20 cellular contexts compared by ENCODE assay signal in the genomic region with DNA sequence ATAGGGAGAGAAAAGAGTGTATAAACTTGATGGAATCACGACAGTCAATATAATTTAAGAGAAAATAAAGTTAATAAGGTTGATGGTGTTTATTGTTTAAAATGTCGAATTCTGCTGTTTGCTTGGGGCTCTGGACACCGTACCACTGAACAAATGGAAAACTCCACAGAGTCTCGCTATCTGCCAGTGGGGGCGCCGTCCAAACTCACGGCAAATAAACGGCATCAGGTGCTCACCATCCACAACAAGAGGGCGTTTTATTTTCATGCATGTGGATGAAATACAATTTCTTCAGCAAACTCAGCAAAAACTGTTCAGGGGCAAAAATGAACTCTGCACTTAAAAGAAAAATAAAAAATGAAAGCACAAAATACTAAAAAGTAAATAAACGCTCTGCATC. TPM values are rescaled to one million over a fixed set of nuclear protein-coding genes. Genes with fewer than 3 reads are reported as not detected.
DNase-seq lines count a peak whose midpoint lies in the region; ATAC-seq and TF ChIP-seq lines count a peak whose summit lies in the region.
"Had no signal": no experiment of that assay in that cellular context is flagged by ENCODE, and none has a peak within 500 bp of the region (broad histone marks: within the 10 kb centered on the region; RNA-seq: fewer than 3 reads in every experiment).

No MANE protein-coding gene starts in this region.

- no peaks in the 10 kb centered on the region for H3F3A ChIP-seq in SK-N-SH (replicated peaks; ENCODE audit: insufficient read depth)

- H3K36me3 ChIP-seq in BE2C, result no peaks in the 10 kb centered on the region
- no peaks in the 10 kb centered on the region for H3K36me3 ChIP-seq in SK-N-SH (replicated peaks in 1 of 2; ENCODE audit: control insufficient read depth in 1 of 2, insufficient read depth in 2 of 2, low read length in 1 of 2)
- H3K36me3 ChIP-seq: BLaER1, pancreas had no signal

- no peaks in the 10 kb centered on the region for H3K9me3 ChIP-seq in BE2C
- no peaks in the 10 kb centered on the region for H3K9me3 ChIP-seq in SK-N-SH
- H3K9me3 ChIP-seq: mucosa of descending colon, pancreas had no signal

- ATAC-seq in left lobe of liver, result no peak
- no peak for ATAC-seq in left colon
- no peak for ATAC-seq in Right ventricle myocardium superior (ENCODE audit: poor library complexity)
- ATAC-seq in HG03108 (IDR thresholded peaks at IDR 0.05; ENCODE audit: unreplicated experiment), result no peak
- ATAC-seq: mucosa of descending colon, pancreas, Right ventricle myocardium inferior had no signal

- CTCF ChIA-PET in SK-N-SH (lab: Yijun Ruan, JAX), result interaction anchor here (1.9 kb wide), 1 partner anchor 11 kb away, joined by 4 read pairs; no protein-coding TSS in a partner anchor

- intact Hi-C loops in left colon (cut with DNase I, micrococcal nuclease), result no loop called here
- intact Hi-C loops in Right ventricle myocardium superior (cut with DNase I), result no loop called here

- no peak overlapping the region for H2AFZ ChIP-seq in SK-N-SH (ENCODE audit: low read depth)

- WGBS in SK-N-SH (ENCODE audit: low lambda C conversion rate), result 3% methylated on average over 10 of the region's 10 CpGs

- no peak for TF ChIP-seq RAD21 in SK-N-SH (IDR thresholded peaks at IDR 0.05; ENCODE audit: low read length)

- H3K27ac ChIP-seq in SK-N-SH (ENCODE audit: low read depth in 2 of 2, low read length in 1 of 2), result no peak overlapping the region
- H3K27ac ChIP-seq: BLaER1, pancreas had no signal

- H3K4me3 ChIP-seq in BE2C (ENCODE audit: low read depth, low read length) (no peak overlapping the region), SK-N-SH (ENCODE audit: low read depth in 2 of 2, low read length in 1 of 2) (no peak overlapping the region)
- H3K4me3 ChIP-seq: BLaER1, mucosa of descending colon, pancreas, smooth muscle cell had no signal

- POLR2A ChIA-PET in SK-N-SH (lab: Yijun Ruan, JAX), result no interaction called here

- peaks cover 5% of the 10 kb centered on the region for H3K27me3 ChIP-seq in BE2C
- peaks cover 38% of the 10 kb centered on the region; the same call in 1 of the 2 replicates for H3K27me3 ChIP-seq in SK-N-SH (ENCODE audit: insufficient read depth)

- no peak overlapping the region for H3K27ac Mint-ChIP-seq in endothelial cell (ENCODE audit: unreplicated experiment)
- H3K27ac Mint-ChIP-seq: activated naive CD8-positive, alpha-beta T cell treated with anti-CD3 and anti-CD28 coated beads, Interleukin-2, amount 10 ng/mL, durations not matched to agents 7 days and 5 days had no signal

- DNase-seq in BE2C (no peak), HuH-7 (ENCODE audit: low spot score) (peak; percentile 20), SK-N-SH (no peak), left lobe of liver (ENCODE audit: low spot score) (peak; percentile 44), left colon (no peak), Right ventricle myocardium superior (no peak), endothelial cell (ENCODE audit: low spot score) (no peak)
- DNase-seq: activated CD4-positive, alpha-beta T cell treated with anti-CD3 and anti-CD28 coated beads for 4 hours; activated naive CD8-positive, alpha-beta T cell treated with anti-CD3 and anti-CD28 coated beads, Interleukin-2, amount 10 ng/mL, durations not matched to agents 7 days and 5 days; central memory CD4-positive, alpha-beta T cell; mucosa of descending colon; NCI-H146; stimulated activated naive CD4-positive, alpha-beta T cell treated with Interleukin-2 at 50 U/mL for 16 hours had no signal

- no peak for TF ChIP-seq EP300 in SK-N-SH (IDR thresholded peaks at IDR 0.05; ENCODE audit: borderline replicate concordance in 1 of 2, low read depth in 1 of 2, low read length in 1 of 2)

- no peaks in the 10 kb centered on the region for H3K9me3 Mint-ChIP-seq in endothelial cell (ENCODE audit: unreplicated experiment)

- no peaks in the 10 kb centered on the region for H3K36me3 Mint-ChIP-seq in endothelial cell (ENCODE audit: low read depth, unreplicated experiment)
- H3K36me3 Mint-ChIP-seq: activated naive CD8-positive, alpha-beta T cell treated with anti-CD3 and anti-CD28 coated beads, Interleukin-2, amount 10 ng/mL, durations not matched to agents 7 days and 5 days had no signal

- H3K4me1 Mint-ChIP-seq in endothelial cell (ENCODE audit: unreplicated experiment), result no peaks in the 10 kb centered on the region
- H3K4me1 Mint-ChIP-seq: activated naive CD8-positive, alpha-beta T cell treated with anti-CD3 and anti-CD28 coated beads, Interleukin-2, amount 10 ng/mL, durations not matched to agents 7 days and 5 days had no signal

- H3K9me2 ChIP-seq in SK-N-SH, result no peaks in the 10 kb centered on the region

- no peak overlapping the region for H3K4me3 Mint-ChIP-seq in endothelial cell (ENCODE audit: unreplicated experiment)
- H3K4me3 Mint-ChIP-seq: activated naive CD8-positive, alpha-beta T cell treated with anti-CD3 and anti-CD28 coated beads, Interleukin-2, amount 10 ng/mL, durations not matched to agents 7 days and 5 days had no signal

- no peak overlapping the region for H3K9ac ChIP-seq in SK-N-SH
- H3K9ac ChIP-seq: BLaER1 had no signal

- peaks cover 3% of the 10 kb centered on the region for H3K27me3 Mint-ChIP-seq in endothelial cell (ENCODE audit: unreplicated experiment)

- H3K4me2 ChIP-seq in SK-N-SH, result no peak overlapping the region
- H3K4me2 ChIP-seq: BLaER1, smooth muscle cell had no signal

- H3K4me1 ChIP-seq in BE2C, result no peaks in the 10 kb centered on the region
- H3K4me1 ChIP-seq in SK-N-SH (ENCODE audit: control insufficient read depth in 1 of 2, insufficient read depth in 2 of 2, low read depth in 1 of 2, low read length in 1 of 2), result no peaks in the 10 kb centered on the region
- H3K4me1 ChIP-seq: BLaER1, pancreas had no signal

- no peaks in the 10 kb centered on the region for H3K79me2 ChIP-seq in SK-N-SH (ENCODE audit: insufficient read depth)

- peak; percentile 45 for TF ChIP-seq CTCF in BE2C (IDR thresholded peaks at IDR 0.05; ENCODE audit: low read depth, low read length)
- peak; percentile 34; the same call in 1 of the 2 replicates for TF ChIP-seq CTCF in SK-N-SH (IDR thresholded peaks at IDR 0.05)
- TF ChIP-seq CTCF in endothelial cell (IDR thresholded peaks at IDR 0.05; ENCODE audit: unreplicated experiment), result no peak

- no peaks in the 10 kb centered on the region for H4K20me1 ChIP-seq in SK-N-SH (ENCODE audit: insufficient read depth)
- H4K20me1 ChIP-seq: BLaER1 had no signal

TF ChIP-seq in SK-N-SH, 30 proteins besides CTCF, POLR2A, EP300 and RAD21:
- no peak for TF ChIP-seq NRF1 (IDR thresholded peaks at IDR 0.05; ENCODE audit: low read depth, low read length)
- no peak for TF ChIP-seq EZH2phosphoT487 (IDR thresholded peaks at IDR 0.05; ENCODE audit: borderline replicate concordance, low read depth)
- no peak for TF ChIP-seq NFIC (IDR thresholded peaks at IDR 0.05; ENCODE audit: borderline replicate concordance)
- TF ChIP-seq YY1 (IDR thresholded peaks at IDR 0.05; ENCODE audit: low read depth), result no peak
- TF ChIP-seq, protein P1, sequence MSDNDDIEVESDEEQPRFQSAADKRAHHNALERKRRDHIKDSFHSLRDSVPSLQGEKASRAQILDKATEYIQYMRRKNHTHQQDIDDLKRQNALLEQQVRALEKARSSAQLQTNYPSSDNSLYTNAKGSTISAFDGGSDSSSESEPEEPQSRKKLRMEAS (IDR thresholded peaks at IDR 0.05; ENCODE audit: low read depth), result no peak
- TF ChIP-seq ELF1 (IDR thresholded peaks at IDR 0.05), result no peak
- TF ChIP-seq, protein P2, sequence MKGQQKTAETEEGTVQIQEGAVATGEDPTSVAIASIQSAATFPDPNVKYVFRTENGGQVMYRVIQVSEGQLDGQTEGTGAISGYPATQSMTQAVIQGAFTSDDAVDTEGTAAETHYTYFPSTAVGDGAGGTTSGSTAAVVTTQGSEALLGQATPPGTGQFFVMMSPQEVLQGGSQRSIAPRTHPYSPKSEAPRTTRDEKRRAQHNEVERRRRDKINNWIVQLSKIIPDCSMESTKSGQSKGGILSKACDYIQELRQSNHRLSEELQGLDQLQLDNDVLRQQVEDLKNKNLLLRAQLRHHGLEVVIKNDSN (IDR thresholded peaks at IDR 0.05; ENCODE audit: borderline replicate concordance, low read depth), result no peak
- TF ChIP-seq RCOR1 (IDR thresholded peaks at IDR 0.05; ENCODE audit: low read length), result no peak
- no peak for TF ChIP-seq SIN3A (IDR thresholded peaks at IDR 0.05; ENCODE audit: borderline replicate concordance, low read depth, low read length)
- TF ChIP-seq CHD2 (IDR thresholded peaks at IDR 0.05; ENCODE audit: low read length, partially characterized antibody), result no peak
- TF ChIP-seq RXRA (IDR thresholded peaks at IDR 0.05; ENCODE audit: borderline replicate concordance, low read depth), result no peak
- no peak for TF ChIP-seq FOXM1 (IDR thresholded peaks at IDR 0.05; ENCODE audit: low read depth)
- TF ChIP-seq MEF2A (IDR thresholded peaks at IDR 0.05; ENCODE audit: borderline replicate concordance, low read depth), result no peak
- no peak for TF ChIP-seq TCF12 (IDR thresholded peaks at IDR 0.05)

RNA-seq across cellular contexts. Expression of a gene that starts 46.6 kb away (rescaled TPM):
- not detected for polyA plus RNA-seq in BE2C (2012; ENCODE audit: insufficient read depth, insufficient read length, low read depth)
- polyA plus RNA-seq in SK-N-SH (2012; rRNA removed), result not detected in 2 replicates
- polyA plus RNA-seq in SK-N-SH (2012; cell fraction: cytosol; rRNA removed), result not detected in 2 replicates
- polyA plus RNA-seq in SK-N-SH (2012; cell fraction: nucleus; rRNA removed), result not detected in 2 replicates
- total RNA-seq in left lobe of liver (not detected), left colon (not detected), Right ventricle myocardium superior (not detected), endothelial cell (ENCODE audit: unreplicated experiment) (0.18 TPM)
- total RNA-seq: activated naive CD8-positive, alpha-beta T cell treated with anti-CD3 and anti-CD28 coated beads, Interleukin-2, amount 10 ng/mL, durations not matched to agents 7 days and 5 days; Daoy; mucosa of descending colon; Right ventricle myocardium inferior; smooth muscle cell; ureter had no signal
- polyA plus RNA-seq: smooth muscle cell had no signal

Comparison
In these comparisons a context has a peak if more than half of its experiments do, and no peak if none do; other contexts are left out.
1. DNase-seq: peak in HuH-7 (single experiment) and left lobe of liver (single experiment); none in BE2C (single experiment), SK-N-SH (single experiment), left colon (0 of 2), Right ventricle myocardium superior (single experiment) and endothelial cell (single experiment).